ENCODE assay signal across 1 cellular context in genomic region chr9:94922098-94922607, GRCh38.
A peak's percentile ranks its signal among the peaks of the same experiment; 100 is the strongest.
TF ChIP-seq lines count a peak whose summit lies in the region.

No MANE protein-coding gene starts in this region.

TF ChIP-seq in HepG2, 621 proteins besides CTCF, POLR2A, EP300 and RAD21 (continued from another document):
- TF ChIP-seq ZBTB10 (CRISPR knock-in tag; IDR thresholded peaks at IDR 0.05; ENCODE audit: borderline replicate concordance) (peak; percentile 46; the same call in 1 of the 2 replicates), ZNF841 (CRISPR knock-in tag; IDR thresholded peaks at IDR 0.05; ENCODE audit: borderline replicate concordance) (no peak), ZNF883 (CRISPR knock-in tag; IDR thresholded peaks at IDR 0.05; ENCODE audit: not compliant biosample characterization) (no peak), NR2C2 (CRISPR knock-in tag; IDR thresholded peaks at IDR 0.05; ENCODE audit: borderline replicate concordance) (no peak), ZNF782 (CRISPR knock-in tag; IDR thresholded peaks at IDR 0.05; ENCODE audit: borderline replicate concordance) (no peak), BHLHE40 (IDR thresholded peaks at IDR 0.05; ENCODE audit: low read length) (no peak), ZNF253 (CRISPR knock-in tag; IDR thresholded peaks at IDR 0.05; ENCODE audit: borderline replicate concordance) (no peak), PRDM10 (CRISPR knock-in tag; IDR thresholded peaks at IDR 0.05; ENCODE audit: low read depth) (no peak), ZFP36L1 (CRISPR knock-in tag; IDR thresholded peaks at IDR 0.05) (peak; percentile 54; the same call in 1 of the 2 replicates)
